In genomic region chr2:23399674-23400261, GRCh38 we compare ENCODE assay signal across 11 cellular contexts. TPM values are rescaled to one million over a fixed set of nuclear protein-coding genes. Genes with fewer than 3 reads are reported as not detected.
DNase-seq lines count a peak whose midpoint lies in the region; ATAC-seq, FAIRE-seq and TF ChIP-seq lines count a peak whose summit lies in the region.
"Had no signal": no experiment of that assay in that cellular context is flagged by ENCODE, and none has a peak within 500 bp of the region (broad histone marks: within the 10 kb centered on the region; RNA-seq: fewer than 3 reads in every experiment).

No MANE protein-coding gene starts in this region.

- in situ Hi-C loops in SK-MEL-5 (cut with HindIII; ENCODE audit: low pct_unique_long_range_greater_than_20kb, low sequenced_read_pairs), result no loop called here

- H3K9me3 ChIP-seq in osteoblast (ENCODE audit: low read depth, low read length), result no peaks in the 10 kb centered on the region
- H3K9me3 ChIP-seq: HAP-1 had no signal

- no peak overlapping the region for H3K27ac ChIP-seq in osteoblast (ENCODE audit: low read depth, low read length)

- H3K27me3 ChIP-seq in osteoblast (ENCODE audit: insufficient read depth, low read length), result no peaks in the 10 kb centered on the region

- peak; percentile 37 for ATAC-seq in GM19438 (IDR thresholded peaks at IDR 0.05; ENCODE audit: low read depth, unreplicated experiment)
- peak; percentile 50 for ATAC-seq in HG03045 (IDR thresholded peaks at IDR 0.05; ENCODE audit: unreplicated experiment)
- no peak for ATAC-seq in GM19324 (IDR thresholded peaks at IDR 0.05; ENCODE audit: low FRiP score, unreplicated experiment)

- H3K4me1 ChIP-seq in osteoblast (ENCODE audit: insufficient read depth, low read length), result peaks cover 11% of the 10 kb centered on the region

- TF ChIP-seq POLR2A in GM12891 (IDR thresholded peaks at IDR 0.05; ENCODE audit: low read depth, low read length), result no peak

- no peak overlapping the region for H3K4me2 ChIP-seq in osteoblast (ENCODE audit: insufficient read depth, low read length)

- no peaks in the 10 kb centered on the region for H3K36me3 ChIP-seq in osteoblast (ENCODE audit: insufficient read depth, low read length)
- H3K36me3 ChIP-seq: HAP-1 had no signal

- H4K20me1 ChIP-seq in osteoblast (ENCODE audit: insufficient read depth, low read length), result peaks cover 4% of the 10 kb centered on the region

- H2AFZ ChIP-seq in osteoblast (ENCODE audit: low read length), result no peak overlapping the region

- FAIRE-seq in GM12891 (lab: Jason Lieb, UNC), result no peak

- H3K79me2 ChIP-seq in osteoblast (ENCODE audit: insufficient read depth, low read length), result no peaks in the 10 kb centered on the region

- TF ChIP-seq CTCF in osteoblast (IDR thresholded peaks at IDR 0.05; ENCODE audit: extremely low read depth, low read depth, low read length), result no peak

- DNase-seq in GM12891 (ENCODE audit: insufficient read length, low spot score), result no peak
- DNase-seq in SK-MEL-5 (ENCODE audit: low read depth, low spot score), result peak; percentile 16
- DNase-seq in GOT3 (lab: John Stamatoyannopoulos, UW), result no peak
- no peak for DNase-seq in osteoblast (ENCODE audit: insufficient read length, low spot score, missing footprints)
- no peak for DNase-seq in medulla oblongata (ENCODE audit: extremely low spot score)
- DNase-seq: activated CD8-positive, alpha-beta memory T cell treated with anti-CD3 and anti-CD28 coated beads, Interleukin-2, amount 50 U/mL, for 4 hours; CD8-positive, alpha-beta memory T cell had no signal

- H3K4me3 ChIP-seq in osteoblast (ENCODE audit: insufficient read depth, low read length), result no peak overlapping the region
- H3K4me3 ChIP-seq: HAP-1 had no signal

TF ChIP-seq in GM12891, 5 proteins besides CTCF, POLR2A, EP300 and RAD21:
- TF ChIP-seq TAF1 (IDR thresholded peaks at IDR 0.05; ENCODE audit: low read depth, low read length), result no peak
- no peak for TF ChIP-seq POLR2AphosphoS5 (IDR thresholded peaks at IDR 0.05; ENCODE audit: low read depth, low read length)
- TF ChIP-seq POU2F2 (IDR thresholded peaks at IDR 0.05; ENCODE audit: low read depth, low read length), result no peak
- TF ChIP-seq SPI1 (IDR thresholded peaks at IDR 0.05; ENCODE audit: low read depth, low read length), result peak; percentile 9; the same call in 1 of the 2 replicates
- TF ChIP-seq PAX5 (IDR thresholded peaks at IDR 0.05; ENCODE audit: insufficient read depth, low read length, severe bottlenecking), result no peak

RNA-seq across cellular contexts. Expression of gene KLHL29, which starts 14.8 kb away (rescaled TPM):
- polyA plus RNA-seq in GM12891 (2012; ENCODE audit: low read depth, missing spikeins), result 2.1 TPM
- total RNA-seq in SK-MEL-5 (2014; rRNA removed; shearing (Covaris generic)), result 5.5 and 6.4 TPM in 2 replicates
- polyA plus RNA-seq in SK-MEL-5 (2015; cell fraction: cytosol; rRNA removed), result 16.5 and 24.2 TPM in 2 replicates
- polyA plus RNA-seq in SK-MEL-5 (2015; cell fraction: nucleus; rRNA removed), result 38.6 and 40.4 TPM in 2 replicates
- total RNA-seq in osteoblast, result 1.5 and 3.3 TPM in 2 replicates
